Comparison of ENCODE assay signal across 14 cellular contexts in the genomic region with DNA sequence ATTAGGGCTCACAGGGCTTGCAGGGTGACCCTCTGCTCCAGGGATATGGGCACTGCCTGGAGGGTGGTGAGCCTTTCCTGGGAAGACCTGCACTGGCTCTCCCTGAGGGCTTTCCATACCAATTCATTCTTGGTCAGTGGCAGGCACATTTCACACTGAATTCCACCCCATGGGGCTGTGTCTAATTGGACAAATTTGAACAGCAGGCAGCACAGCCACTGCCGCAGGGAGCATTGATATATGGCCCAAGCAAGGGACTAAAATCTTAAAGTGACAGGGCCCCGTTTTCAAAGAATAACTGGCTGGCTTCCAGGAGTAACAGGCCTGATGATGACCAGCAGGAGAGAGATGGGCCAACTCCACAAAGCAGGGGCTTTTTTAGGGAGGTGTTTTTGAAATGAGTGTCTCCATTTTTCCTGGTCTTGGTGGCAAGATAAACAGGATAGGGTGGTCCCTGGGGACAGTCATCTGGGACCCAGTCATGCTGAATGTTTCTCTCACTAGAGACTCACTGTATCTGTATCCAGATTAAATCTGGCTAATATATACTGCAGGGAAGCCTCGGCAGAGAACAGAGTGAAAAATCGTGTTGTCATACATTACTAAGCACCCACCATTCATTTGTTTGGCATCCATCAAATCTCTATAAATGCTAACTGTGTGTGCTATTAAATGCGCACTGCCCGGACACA.
DNase-seq lines count a peak whose midpoint lies in the region; ATAC-seq and TF ChIP-seq lines count a peak whose summit lies in the region.
"Had no signal": no experiment of that assay in that cellular context is flagged by ENCODE, and none has a peak within 500 bp of the region (broad histone marks: within the 10 kb centered on the region; RNA-seq: fewer than 3 reads in every experiment).

No MANE protein-coding gene starts in this region.

- ATAC-seq in left colon = no peak
- ATAC-seq: activated T-cell treated with anti-CD3 and anti-CD28 coated beads, Interleukin-2, amount 50 U/mL, for 4 hours; WTC11 had no signal

- TF ChIP-seq CTCF in esophagus squamous epithelium (IDR thresholded peaks at IDR 0.05) = no peak
- TF ChIP-seq CTCF in osteocyte (IDR thresholded peaks at IDR 0.05) = no peak

- TF ChIP-seq POLR2A in esophagus squamous epithelium (IDR thresholded peaks at IDR 0.05) = no peak

- no peaks in the 10 kb centered on the region for H3K27me3 Mint-ChIP-seq in osteocyte (ENCODE audit: unreplicated experiment)

- H3K36me3 Mint-ChIP-seq in osteocyte (ENCODE audit: unreplicated experiment) = no peaks in the 10 kb centered on the region
- H3K36me3 Mint-ChIP-seq: WTC11 had no signal

- intact Hi-C loops in esophagus squamous epithelium (cut with DNase I) (no loop called here), left colon (cut with DNase I, micrococcal nuclease) (no loop called here)

- no peaks in the 10 kb centered on the region for H3K27me3 ChIP-seq in esophagus squamous epithelium

- no peaks in the 10 kb centered on the region for H3K36me3 ChIP-seq in esophagus squamous epithelium
- H3K36me3 ChIP-seq: prostate gland had no signal

- WGBS in esophagus squamous epithelium, 2 donors = 60 to 65% methylated on average over 6 of the region's 6 CpGs

- peak; percentile 81 for DNase-seq in EH (ENCODE audit: low read depth)
- peak; percentile 66 for DNase-seq in NCI-H146 (lab: John Stamatoyannopoulos, UW)
- DNase-seq in esophagus squamous epithelium (lab: John Stamatoyannopoulos, UW) = no peak
- no peak for DNase-seq in osteocyte (ENCODE audit: extremely low spot score, unreplicated experiment)
- no peak for DNase-seq in germinal center (ENCODE audit: low spot score)
- DNase-seq in activated T-cell treated with anti-CD3 and anti-CD28 coated beads, Interleukin-2, amount 50 U/mL, for 1 hour = no peak
- DNase-seq in H4 (ENCODE audit: low spot score) = no peak
- no peak for DNase-seq in left colon
- DNase-seq: activated T-cell treated with anti-CD3 and anti-CD28 coated beads, Interleukin-2, amount 50 U/mL, for 4 hours; NCI-H2029 treated with DMSO at 0.1 percent for 48 hours had no signal

- no peaks in the 10 kb centered on the region for H3K9me3 ChIP-seq in esophagus squamous epithelium
- H3K9me3 ChIP-seq: prostate gland had no signal

- peaks cover 43% of the 10 kb centered on the region for H3K4me1 Mint-ChIP-seq in osteocyte (ENCODE audit: unreplicated experiment)

- peaks cover 0 to 38% (median 11%) of the 10 kb centered on the region in 3 donors for H3K4me1 ChIP-seq in esophagus squamous epithelium
- H3K4me1 ChIP-seq: prostate gland had no signal

- H3K27ac ChIP-seq in esophagus squamous epithelium = peak overlapping the region in 3 of 4 donors; percentile 45 to 75 (median 64)
- H3K27ac ChIP-seq: prostate gland, RWPE1 had no signal

- H3K9me3 Mint-ChIP-seq in osteocyte (ENCODE audit: unreplicated experiment) = no peaks in the 10 kb centered on the region
- H3K9me3 Mint-ChIP-seq: activated T-cell treated with anti-CD3 and anti-CD28 coated beads, Interleukin-2, amount 50 U/mL, for 4 hours; WTC11 had no signal

- peak overlapping the region; percentile 68 for H3K27ac Mint-ChIP-seq in osteocyte (ENCODE audit: unreplicated experiment)
- H3K27ac Mint-ChIP-seq: WTC11 had no signal

- H3K4me3 Mint-ChIP-seq in osteocyte (ENCODE audit: unreplicated experiment) = no peak overlapping the region
- H3K4me3 Mint-ChIP-seq: activated T-cell treated with anti-CD3 and anti-CD28 coated beads, Interleukin-2, amount 50 U/mL, for 4 hours; WTC11 had no signal

- H3K4me3 ChIP-seq in esophagus squamous epithelium = no peak overlapping the region
- H3K4me3 ChIP-seq: lung, prostate gland had no signal

Comparison
In these comparisons a context has a peak if more than half of its experiments do, and no peak if none do; other contexts are left out.
1. DNase-seq: peak in EH (single experiment) and NCI-H146 (single experiment); none in esophagus squamous epithelium (single experiment), osteocyte (single experiment), germinal center (single experiment), activated T-cell treated with anti-CD3 and anti-CD28 coated beads, Interleukin-2, amount 50 U/mL, for 1 hour (single experiment), H4 (single experiment) and left colon (0 of 2).